ENCODE assay signal across 1 cellular context in the genomic region with DNA sequence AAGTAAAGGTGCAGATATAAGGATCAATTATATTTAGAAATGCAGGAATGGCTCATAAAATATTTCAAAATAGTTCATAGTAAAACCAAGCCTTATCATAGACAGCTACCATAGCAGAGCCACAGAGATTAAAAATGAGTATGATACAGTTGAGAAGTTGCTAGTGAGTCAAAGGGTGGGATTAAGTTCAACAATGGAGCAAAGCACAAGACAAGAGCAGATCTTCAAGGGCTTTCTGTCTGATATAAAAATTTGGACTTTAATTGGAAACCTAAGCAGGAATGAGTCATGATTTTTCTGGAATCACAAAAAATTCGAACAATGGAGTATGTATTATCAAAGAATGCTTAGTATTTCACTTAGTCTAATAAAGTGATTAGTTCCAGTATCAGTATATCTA.
TF ChIP-seq lines count a peak whose summit lies in the region.

No MANE protein-coding gene starts in this region.

TF ChIP-seq in SK-N-SH, 30 proteins besides CTCF, POLR2A, EP300 and RAD21 (continued from another document):
- TF ChIP-seq TEAD4 (IDR thresholded peaks at IDR 0.05; ENCODE audit: borderline replicate concordance, insufficient read depth) (no peak), FOXM1 (IDR thresholded peaks at IDR 0.05; ENCODE audit: low read depth) (no peak), EZH2phosphoT487 (IDR thresholded peaks at IDR 0.05; ENCODE audit: borderline replicate concordance, low read depth) (no peak), NFIC (IDR thresholded peaks at IDR 0.05; ENCODE audit: borderline replicate concordance) (no peak), MEF2A (IDR thresholded peaks at IDR 0.05; ENCODE audit: borderline replicate concordance, low read depth) (no peak)
- TF ChIP-seq, protein P1, sequence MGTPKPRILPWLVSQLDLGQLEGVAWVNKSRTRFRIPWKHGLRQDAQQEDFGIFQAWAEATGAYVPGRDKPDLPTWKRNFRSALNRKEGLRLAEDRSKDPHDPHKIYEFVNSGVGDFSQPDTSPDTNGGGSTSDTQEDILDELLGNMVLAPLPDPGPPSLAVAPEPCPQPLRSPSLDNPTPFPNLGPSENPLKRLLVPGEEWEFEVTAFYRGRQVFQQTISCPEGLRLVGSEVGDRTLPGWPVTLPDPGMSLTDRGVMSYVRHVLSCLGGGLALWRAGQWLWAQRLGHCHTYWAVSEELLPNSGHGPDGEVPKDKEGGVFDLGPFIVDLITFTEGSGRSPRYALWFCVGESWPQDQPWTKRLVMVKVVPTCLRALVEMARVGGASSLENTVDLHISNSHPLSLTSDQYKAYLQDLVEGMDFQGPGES (IDR thresholded peaks at IDR 0.05; ENCODE audit: low read depth, low read length) = no peak
